Comparison of ENCODE assay signal across 11 cellular contexts in the genomic region with DNA sequence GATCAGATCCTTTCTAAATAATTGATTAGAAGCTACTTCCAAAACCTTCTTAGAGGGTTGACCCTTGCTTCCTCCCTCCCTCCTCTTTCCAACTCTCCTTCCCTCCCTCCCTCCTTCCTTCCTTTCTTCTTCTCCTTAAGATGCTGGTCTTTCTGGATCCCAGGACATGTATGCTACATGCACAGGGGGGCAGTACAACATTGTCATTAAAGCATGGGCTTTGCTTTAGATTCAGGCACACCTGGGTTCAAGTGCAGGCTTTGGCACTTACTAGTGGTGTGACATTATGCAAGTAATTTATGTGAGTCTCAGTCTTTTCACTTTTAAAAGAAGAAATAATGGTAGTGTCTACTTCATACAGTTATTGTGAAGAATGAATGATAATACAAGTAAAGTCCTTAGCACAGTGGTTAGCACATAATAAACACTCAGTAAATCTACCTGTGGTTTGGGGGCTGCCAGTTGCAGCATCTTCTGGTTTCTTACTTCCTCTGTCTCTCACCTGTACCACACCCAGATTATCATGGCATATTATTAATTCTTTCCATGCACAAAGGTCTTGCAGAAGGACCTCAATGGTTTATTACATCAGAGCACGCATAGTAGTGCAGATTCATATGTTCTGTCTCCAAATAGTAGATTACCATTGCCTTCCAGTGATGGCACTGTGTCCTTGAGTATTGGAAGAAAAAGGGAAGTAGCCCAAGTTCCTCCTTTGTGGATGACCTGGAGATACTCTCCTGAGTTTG.
DNase-seq lines count a peak whose midpoint lies in the region; ATAC-seq and TF ChIP-seq lines count a peak whose summit lies in the region.
"Had no signal": no experiment of that assay in that cellular context is flagged by ENCODE, and none has a peak within 500 bp of the region (broad histone marks: within the 10 kb centered on the region; RNA-seq: fewer than 3 reads in every experiment).

No MANE protein-coding gene starts in this region.

- no peaks in the 10 kb centered on the region for H3K9me2 ChIP-seq in SK-N-SH

- in situ Hi-C loops in gastrocnemius medialis (cut with MboI; ENCODE audit: low sequenced_read_pairs in 4 of 4): loop anchor here in 3 of 4 donors (10.0 to 25.0 kb wide), 3 partner anchors 480 to 1238 kb away; partner anchors contain the start of genes NR3C1 (in 2 of the 3), KCTD16 (in 1 of the 3) and YIPF5 (in 1 of the 3)

- H3K27me3 ChIP-seq in SK-N-SH (ENCODE audit: insufficient read depth) (no peaks in the 10 kb centered on the region), osteoblast (ENCODE audit: insufficient read depth, low read length) (no peaks in the 10 kb centered on the region), uterus (no peaks in the 10 kb centered on the region), gastrocnemius medialis (no peaks in the 10 kb centered on the region)

- H3K9me3 ChIP-seq in SK-N-SH (no peaks in the 10 kb centered on the region), osteoblast (ENCODE audit: low read depth, low read length) (no peaks in the 10 kb centered on the region), uterus (no peaks in the 10 kb centered on the region), gastrocnemius medialis (no peaks in the 10 kb centered on the region)
- H3K9me3 ChIP-seq: thoracic aorta had no signal

- TF ChIP-seq POLR2A in uterus (IDR thresholded peaks at IDR 0.05): no peak
- TF ChIP-seq POLR2A in gastrocnemius medialis (IDR thresholded peaks at IDR 0.05): no peak

- H3K36me3 ChIP-seq in SK-N-SH (replicated peaks in 1 of 2; ENCODE audit: control insufficient read depth in 1 of 2, insufficient read depth in 2 of 2, low read length in 1 of 2) (peaks cover 0 to 19% of the 10 kb centered on the region in 2 experiments), osteoblast (ENCODE audit: insufficient read depth, low read length) (no peaks in the 10 kb centered on the region), uterus (no peaks in the 10 kb centered on the region), gastrocnemius medialis (no peaks in the 10 kb centered on the region)
- H3K36me3 ChIP-seq: thoracic aorta had no signal

- no peaks in the 10 kb centered on the region for H3F3A ChIP-seq in SK-N-SH (replicated peaks; ENCODE audit: insufficient read depth)

- CTCF ChIA-PET in SK-N-SH (lab: Yijun Ruan, JAX): interaction anchor here (0.7 to 2.8 kb wide), 6 partner anchors 8 to 479 kb away, joined by 3 to 11 read pairs (median 5); partner anchors contain the start of gene NR3C1

- H3K4me2 ChIP-seq in SK-N-SH: no peak overlapping the region
- H3K4me2 ChIP-seq in osteoblast (ENCODE audit: insufficient read depth, low read length): no peak overlapping the region

- no peak overlapping the region for H3K9ac ChIP-seq in SK-N-SH

- intact Hi-C loops in uterus (cut with DNase I; ENCODE audit: low total_unique reads): no loop called here
- intact Hi-C loops in gastrocnemius medialis (cut with DNase I; ENCODE audit: low total_unique reads): loop anchor here (5.0 to 10.0 kb wide), 2 partner anchors 180 to 478 kb away; partner anchors contain the start of gene NR3C1

- H3K79me2 ChIP-seq in SK-N-SH (ENCODE audit: insufficient read depth) (no peaks in the 10 kb centered on the region), osteoblast (ENCODE audit: insufficient read depth, low read length) (no peaks in the 10 kb centered on the region)

- H3K4me3 ChIP-seq in SK-N-SH (ENCODE audit: low read depth in 2 of 2, low read length in 1 of 2) (no peak overlapping the region), osteoblast (ENCODE audit: insufficient read depth, low read length) (no peak overlapping the region), uterus (no peak overlapping the region), gastrocnemius medialis (no peak overlapping the region)
- H3K4me3 ChIP-seq: skin epidermis, thoracic aorta had no signal

- H3K4me1 ChIP-seq in SK-N-SH (ENCODE audit: control insufficient read depth in 1 of 2, insufficient read depth in 2 of 2, low read depth in 1 of 2, low read length in 1 of 2) (peaks cover 3 to 15% of the 10 kb centered on the region in 2 experiments), osteoblast (ENCODE audit: insufficient read depth, low read length) (peaks cover 16% of the 10 kb centered on the region), uterus (no peaks in the 10 kb centered on the region), gastrocnemius medialis (peaks cover 16 to 30% of the 10 kb centered on the region in 2 donors)

- ATAC-seq in SK-N-SH treated with all-trans-retinoic acid at 6 μM for 48 hours: no peak
- no peak for ATAC-seq in gastrocnemius medialis

- TF ChIP-seq CTCF in SK-N-SH (IDR thresholded peaks at IDR 0.05) (peak; percentile 47), osteoblast (IDR thresholded peaks at IDR 0.05; ENCODE audit: extremely low read depth, low read depth, low read length) (peak; percentile 42), uterus (IDR thresholded peaks at IDR 0.05) (peak in 1 of 4 experiments; percentile 5), gastrocnemius medialis (IDR thresholded peaks at IDR 0.05 in 4 of 5, conservative IDR thresholded peaks at IDR 0.05 in 1 of 5) (peak in 1 of 5 experiments; percentile 17)

- H4K20me1 ChIP-seq in SK-N-SH (ENCODE audit: insufficient read depth) (no peaks in the 10 kb centered on the region), osteoblast (ENCODE audit: insufficient read depth, low read length) (no peaks in the 10 kb centered on the region)

- no peak; the same call in 1 of the 2 replicates for TF ChIP-seq RAD21 in SK-N-SH (IDR thresholded peaks at IDR 0.05; ENCODE audit: low read length)

- 90% methylated on average over 1 of the region's 1 CpG for WGBS in SK-N-SH (ENCODE audit: low lambda C conversion rate)

- DNase-seq in SK-N-SH (no peak), Kasumi-1 (lab: John Stamatoyannopoulos, UW) (peak; percentile 65 to 72), amniotic epithelial cell (ENCODE audit: low read depth) (peak; percentile 43), osteoblast (ENCODE audit: insufficient read length, low spot score, missing footprints) (peak; percentile 31), uterus (no peak), KG1 (lab: John Stamatoyannopoulos, UW) (no peak), gastrocnemius medialis (no peak)
- DNase-seq: kidney had no signal

- POLR2A ChIA-PET in SK-N-SH (lab: Yijun Ruan, JAX): no interaction called here

- H3K27ac ChIP-seq in SK-N-SH (ENCODE audit: low read depth in 2 of 2, low read length in 1 of 2): no peak overlapping the region
- H3K27ac ChIP-seq in osteoblast (ENCODE audit: low read depth, low read length): no peak overlapping the region
- no peak overlapping the region for H3K27ac ChIP-seq in uterus
- H3K27ac ChIP-seq in gastrocnemius medialis: peak overlapping the region in 2 of 4 donors; percentile 71 to 73
- H3K27ac ChIP-seq: thoracic aorta had no signal

- H2AFZ ChIP-seq in SK-N-SH (ENCODE audit: low read depth) (no peak overlapping the region), osteoblast (ENCODE audit: low read length) (no peak overlapping the region)

- no peak for TF ChIP-seq EP300 in SK-N-SH (IDR thresholded peaks at IDR 0.05; ENCODE audit: borderline replicate concordance in 1 of 2, low read depth in 1 of 2, low read length in 1 of 2)

TF ChIP-seq in SK-N-SH, 30 proteins besides CTCF, POLR2A, EP300 and RAD21:
- TF ChIP-seq MEF2A (IDR thresholded peaks at IDR 0.05; ENCODE audit: borderline replicate concordance, low read depth) (no peak), JUND (IDR thresholded peaks at IDR 0.05) (no peak), TAF1 (IDR thresholded peaks at IDR 0.05; ENCODE audit: borderline replicate concordance, low read depth, low read length) (no peak), YY1 (IDR thresholded peaks at IDR 0.05; ENCODE audit: low read depth) (no peak), SMC3 (IDR thresholded peaks at IDR 0.05; ENCODE audit: low read depth, low read length) (0 out of 2 replicates have a peak, but pooled peaks have one; percentile 3)
- TF ChIP-seq, protein P1, sequence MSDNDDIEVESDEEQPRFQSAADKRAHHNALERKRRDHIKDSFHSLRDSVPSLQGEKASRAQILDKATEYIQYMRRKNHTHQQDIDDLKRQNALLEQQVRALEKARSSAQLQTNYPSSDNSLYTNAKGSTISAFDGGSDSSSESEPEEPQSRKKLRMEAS (IDR thresholded peaks at IDR 0.05; ENCODE audit: low read depth): no peak

TF ChIP-seq in SK-N-SH treated with all-trans-retinoic acid at 6 μM for 48 hours, 23 proteins besides CTCF, POLR2A, EP300 and RAD21 (continues in another document):
- no peak for TF ChIP-seq OSR1 (CRISPR knock-in tag; IDR thresholded peaks at IDR 0.05)
- TF ChIP-seq TOX (CRISPR knock-in tag; IDR thresholded peaks at IDR 0.05; ENCODE audit: borderline replicate concordance): no peak
- TF ChIP-seq PPARA (CRISPR knock-in tag; IDR thresholded peaks at IDR 0.05; ENCODE audit: borderline replicate concordance): no peak
- TF ChIP-seq ZNF70 (CRISPR knock-in tag; IDR thresholded peaks at IDR 0.05): no peak
- no peak for TF ChIP-seq ZNF8 (CRISPR knock-in tag; IDR thresholded peaks at IDR 0.05)
- TF ChIP-seq TSHZ2 (CRISPR knock-in tag; IDR thresholded peaks at IDR 0.05): no peak
- no peak for TF ChIP-seq ESRRG (CRISPR knock-in tag; IDR thresholded peaks at IDR 0.05)
- TF ChIP-seq BACH2 (CRISPR knock-in tag; IDR thresholded peaks at IDR 0.05; ENCODE audit: borderline replicate concordance): no peak

Comparison
In these comparisons a context has a peak if more than half of its experiments do, and no peak if none do; other contexts are left out.
1. DNase-seq: peak in Kasumi-1 (2 of 2), amniotic epithelial cell (single experiment) and osteoblast (single experiment); none in SK-N-SH (single experiment), uterus (0 of 2), KG1 (single experiment) and gastrocnemius medialis (0 of 2).